9 cellular contexts compared by ENCODE assay signal in the genomic region with DNA sequence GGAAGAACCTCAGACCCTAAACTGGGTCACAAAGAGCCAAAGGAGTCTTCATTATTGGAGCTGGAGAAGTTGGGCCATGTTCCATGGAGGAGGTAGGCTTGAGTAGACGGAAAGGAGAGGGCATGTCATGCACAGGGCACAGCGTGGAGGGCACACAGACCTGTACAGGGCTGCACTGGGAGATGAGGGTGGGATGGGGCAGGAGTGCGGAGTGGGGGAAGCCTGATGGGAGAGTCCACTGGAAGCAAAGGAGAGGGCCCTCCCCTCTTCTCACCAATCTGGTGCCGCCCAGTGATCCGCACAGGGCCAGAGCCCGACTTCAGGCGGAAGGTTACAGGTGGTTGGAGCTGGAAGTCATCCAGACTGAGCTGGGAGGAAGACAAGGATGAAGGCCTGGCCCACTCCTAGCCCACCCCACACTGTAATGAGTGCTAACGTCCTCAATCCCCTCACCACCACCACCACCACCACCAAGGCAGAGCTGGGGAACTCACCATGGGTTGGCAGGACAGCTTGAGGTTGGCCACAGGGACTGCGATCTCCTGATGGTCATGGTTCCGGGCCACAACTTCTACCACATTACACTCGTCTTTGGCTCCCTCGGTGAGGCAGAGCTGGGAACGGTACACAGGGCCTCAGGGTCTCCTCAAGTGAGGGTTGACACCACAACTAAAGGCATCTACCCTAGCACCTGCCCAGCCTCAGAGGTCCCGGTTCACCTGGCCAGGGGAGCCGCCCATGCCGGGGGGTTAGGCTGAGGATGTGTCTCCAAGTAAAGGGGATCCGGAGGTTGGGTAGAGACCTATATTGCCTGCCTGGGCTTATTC. TPM values are rescaled to one million over a fixed set of nuclear protein-coding genes. Genes with fewer than 3 reads are reported as not detected.
A peak's percentile ranks its signal among the peaks of the same experiment; 100 is the strongest.
DNase-seq lines count a peak whose midpoint lies in the region; ATAC-seq and TF ChIP-seq lines count a peak whose summit lies in the region.
"Had no signal": no experiment of that assay in that cellular context is flagged by ENCODE, and none has a peak within 500 bp of the region (broad histone marks: within the 10 kb centered on the region; RNA-seq: fewer than 3 reads in every experiment).

No MANE protein-coding gene starts in this region.

- TF ChIP-seq POLR2A in right lobe of liver (IDR thresholded peaks at IDR 0.05) = no peak

- intact Hi-C loops in Right ventricle myocardium inferior (cut with DNase I) = loop anchor here (5.0 kb wide), 2 partner anchors 35 to 570 kb away; a partner anchor contains a TSS
- intact Hi-C loops in ascending aorta (cut with DNase I) = loop anchor here (2.0 to 5.0 kb wide), 2 partner anchors 179 to 570 kb away; no protein-coding TSS in a partner anchor
- intact Hi-C loops in right lobe of liver (cut with DNase I) = no loop called here

- H3K4me3 ChIP-seq in cardiac muscle cell = peak overlapping the region; percentile 97
- H3K4me3 ChIP-seq in ascending aorta = peak overlapping the region; percentile 73 to 83
- H3K4me3 ChIP-seq in right lobe of liver = peak overlapping the region in 2 of 3 donors; percentile 55 to 64
- peak overlapping the region; percentile 59 for H3K4me3 ChIP-seq in urinary bladder (ENCODE audit: low read depth, low read length)

- TF ChIP-seq CTCF in cardiac muscle cell (IDR thresholded peaks at IDR 0.05; ENCODE audit: low read depth, low read length) (no peak), ascending aorta (IDR thresholded peaks at IDR 0.05) (no peak), right lobe of liver (IDR thresholded peaks at IDR 0.05) (no peak)

- no peaks in the 10 kb centered on the region for H3K27me3 ChIP-seq in cardiac muscle cell
- no peaks in the 10 kb centered on the region for H3K27me3 ChIP-seq in ascending aorta
- H3K27me3 ChIP-seq in right lobe of liver = no peaks in the 10 kb centered on the region

- H3K27ac ChIP-seq in cardiac muscle cell (peak overlapping the region; percentile 14), ascending aorta (no peak overlapping the region), right lobe of liver (no peak overlapping the region), urinary bladder (ENCODE audit: low read depth) (no peak overlapping the region)

- H3K4me1 ChIP-seq in cardiac muscle cell (ENCODE audit: low read depth) (peaks cover 35% of the 10 kb centered on the region), ascending aorta (peaks cover 17 to 30% of the 10 kb centered on the region in 2 donors), right lobe of liver (peaks cover 0 to 26% (median 9%) of the 10 kb centered on the region in 4 donors), urinary bladder (ENCODE audit: insufficient read depth) (peaks cover 1% of the 10 kb centered on the region)

- WGBS in right lobe of liver (ENCODE audit: insufficient coverage, low coverage, low lambda C conversion rate, missing lambda C conversion rate) = 25% methylated on average over 7 of the region's 17 CpGs
- WGBS in urinary bladder = 56% methylated on average over 17 of the region's 17 CpGs

- H3K36me3 ChIP-seq in cardiac muscle cell (peaks cover 22% of the 10 kb centered on the region), ascending aorta (peaks cover 27 to 31% of the 10 kb centered on the region in 2 donors), right lobe of liver (peaks cover 0 to 22% (median 12%) of the 10 kb centered on the region in 4 donors), urinary bladder (ENCODE audit: insufficient read depth) (no peaks in the 10 kb centered on the region)

- DNase-seq in cardiac muscle cell (ENCODE audit: low read depth in 1 of 2, low spot score in 1 of 2) (no peak), Right ventricle myocardium inferior (ENCODE audit: missing footprints) (no peak), ascending aorta (ENCODE audit: low spot score in 2 of 2) (peak in 1 of 2 donors; percentile 61), right lobe of liver (no peak), pons (ENCODE audit: low spot score) (no peak), hypothalamus (lab: John Stamatoyannopoulos, UW) (no peak)

- no peaks in the 10 kb centered on the region for H3K9me3 ChIP-seq in cardiac muscle cell (ENCODE audit: low read depth)
- no peaks in the 10 kb centered on the region for H3K9me3 ChIP-seq in ascending aorta
- no peaks in the 10 kb centered on the region for H3K9me3 ChIP-seq in right lobe of liver

- ATAC-seq in Right ventricle myocardium inferior (no peak), right lobe of liver (no peak), GM21447 (IDR thresholded peaks at IDR 0.05; ENCODE audit: unreplicated experiment) (no peak)

RNA-seq across cellular contexts. Expression of a gene that starts 1.0 kb away (rescaled TPM):
- total RNA-seq in cardiac muscle cell (78.9 and 92.6 TPM in 2 replicates), Right ventricle myocardium inferior (7.9 TPM), ascending aorta (28.7 TPM), right lobe of liver (10 to 100 TPM in 3 of 6 experiments, 1 to 10 TPM in 3; 4.7 to 31.8 (median 8.6) TPM), urinary bladder (30.6 TPM)
- polyA plus RNA-seq in cardiac muscle cell (8.1 and 14.6 TPM in 2 replicates), urinary bladder (36.8 TPM)

RNA-seq across cellular contexts. Expression of a gene that starts 6.3 kb away (rescaled TPM):
- total RNA-seq in cardiac muscle cell = 5.7 and 12.8 TPM in 2 replicates
- 1.8 and 3.1 TPM in 2 replicates for polyA plus RNA-seq in cardiac muscle cell
- total RNA-seq in Right ventricle myocardium inferior = not detected
- not detected for total RNA-seq in ascending aorta
- total RNA-seq in right lobe of liver = not detected
- not detected for total RNA-seq in urinary bladder
- polyA plus RNA-seq in urinary bladder = not detected
- total RNA-seq: RPMI7951 had no signal

RNA-seq across cellular contexts. Expression of a gene that starts 36.0 kb away (rescaled TPM):
- total RNA-seq in cardiac muscle cell = 51.8 and 98.1 TPM in 2 replicates
- 56.4 and 95.2 TPM in 2 replicates for polyA plus RNA-seq in cardiac muscle cell
- total RNA-seq in Right ventricle myocardium inferior = 79.2 TPM
- 66.8 TPM for total RNA-seq in ascending aorta
- 10 to 100 TPM; 34.7 to 52.2 (median 36.7) TPM for total RNA-seq in right lobe of liver
- total RNA-seq in urinary bladder = 240 TPM
- 56.8 TPM for polyA plus RNA-seq in urinary bladder

Comparison
In these comparisons a context has a peak if more than half of its experiments do, and no peak if none do; other contexts are left out.
1. intact Hi-C loops: an anchor here in Right ventricle myocardium inferior (5.0 kb wide) and ascending aorta (2.0 to 5.0 kb wide); none called in right lobe of liver.